Comparison of ENCODE assay signal across 2 cellular contexts in genomic region chr2:86383844-86384243, GRCh38.
A peak's percentile ranks its signal among the peaks of the same experiment; 100 is the strongest.
TF ChIP-seq lines count a peak whose summit lies in the region.

No MANE protein-coding gene starts in this region.

TF ChIP-seq in IMR-90, 13 proteins besides CTCF, POLR2A, EP300 and RAD21:
- TF ChIP-seq CEBPB (IDR thresholded peaks at IDR 0.05; ENCODE audit: low read depth, low read length) (peak; percentile 87), SMC3 (IDR thresholded peaks at IDR 0.05; ENCODE audit: low read depth, low read length) (no peak), USF2 (IDR thresholded peaks at IDR 0.05; ENCODE audit: low read depth, low read length) (no peak)

TF ChIP-seq in endothelial cell of umbilical vein, 7 proteins besides CTCF, POLR2A, EP300 and RAD21:
- no peak for TF ChIP-seq POLR2AphosphoS5 (IDR thresholded peaks at IDR 0.05; ENCODE audit: insufficient read depth, low read depth, low read length)
- no peak for TF ChIP-seq MYC (IDR thresholded peaks at IDR 0.05; ENCODE audit: low read depth, low read length)
- TF ChIP-seq JUN (IDR thresholded peaks at IDR 0.05; ENCODE audit: borderline replicate concordance, insufficient read depth, insufficient read length, low read depth): no peak
- no peak for TF ChIP-seq FOS (IDR thresholded peaks at IDR 0.05; ENCODE audit: borderline replicate concordance, insufficient read depth, low read length)
- no peak for TF ChIP-seq EZH2 (IDR thresholded peaks at IDR 0.05; ENCODE audit: borderline replicate concordance, low read depth, low read length, severe bottlenecking)
- TF ChIP-seq GATA2 (IDR thresholded peaks at IDR 0.05; ENCODE audit: insufficient read depth, insufficient read length, low read depth, low read length): no peak
- TF ChIP-seq MAX (IDR thresholded peaks at IDR 0.05; ENCODE audit: insufficient read depth, insufficient read length): no peak
